ENCODE assay signal across 8 cellular contexts in the genomic region with DNA sequence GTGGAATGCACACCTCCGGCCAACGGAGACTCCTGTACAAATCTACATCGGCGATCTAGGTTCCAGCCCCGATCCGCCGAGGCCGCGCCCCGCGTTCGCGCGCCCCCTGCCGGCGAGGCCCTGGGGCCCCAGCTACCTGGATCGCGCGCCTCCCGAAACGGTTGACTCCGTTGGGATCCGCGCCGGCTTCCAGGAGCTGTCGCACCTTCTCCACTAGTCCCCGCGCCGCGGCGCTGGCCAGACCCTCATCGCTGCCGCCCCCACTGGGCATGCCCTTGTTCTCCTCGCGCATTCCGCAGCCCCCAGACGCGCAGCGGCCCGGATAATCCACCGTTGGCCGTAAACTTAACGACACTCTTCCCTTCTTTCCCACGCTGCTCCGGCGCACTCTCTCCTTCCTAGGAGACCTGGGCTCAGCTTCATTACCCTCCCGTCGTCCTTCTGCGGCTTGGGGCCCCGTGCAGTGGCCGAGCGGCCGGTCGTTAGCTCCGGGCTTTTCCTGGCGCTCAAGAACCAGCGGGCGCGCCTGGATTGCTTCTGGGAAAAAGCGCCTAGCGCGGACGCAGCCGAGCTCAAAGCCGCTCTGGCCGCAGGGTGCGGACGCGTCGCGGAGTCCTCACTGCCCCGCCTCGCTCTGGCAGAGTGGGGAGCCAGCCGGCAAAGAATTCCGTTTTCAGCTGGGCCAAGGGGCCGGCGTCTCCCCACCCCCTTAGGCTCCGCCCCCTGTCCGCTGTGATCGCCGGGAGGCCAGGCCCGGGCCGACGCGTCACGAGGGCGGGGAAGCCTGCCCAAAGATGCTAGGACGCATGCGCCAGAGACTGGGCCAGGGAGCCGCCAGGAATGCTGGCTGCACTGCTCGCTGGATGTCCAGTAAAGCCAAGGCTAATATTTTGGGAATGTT.
DNase-seq lines count a peak whose midpoint lies in the region; ATAC-seq and TF ChIP-seq lines count a peak whose summit lies in the region.

A gene with protein sequence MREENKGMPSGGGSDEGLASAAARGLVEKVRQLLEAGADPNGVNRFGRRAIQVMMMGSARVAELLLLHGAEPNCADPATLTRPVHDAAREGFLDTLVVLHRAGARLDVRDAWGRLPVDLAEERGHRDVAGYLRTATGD (minus strand): TSS at position 644 of the 901 bp plus-strand sequence. CDS start 352 bp downstream, at position 292.

- peak; percentile 60 for TF ChIP-seq CTCF in AG10803 (conservative IDR thresholded peaks at IDR 0.05; ENCODE audit: low read length)

- peaks cover 34% of the 10 kb centered on the region for H3K27me3 Mint-ChIP-seq in stimulated activated memory B cell treated with anti-CD40 and anti-IgM and Interleukin-4, amounts not matched to agents 10 μg/mL and 1 μg/mL and 100 μg/mL, for 72 hours

- no peaks in the 10 kb centered on the region for H3K36me3 Mint-ChIP-seq in stimulated activated memory B cell treated with anti-CD40 and anti-IgM and Interleukin-4, amounts not matched to agents 10 μg/mL and 1 μg/mL and 100 μg/mL, for 72 hours

- peak within 1 kb of the TSS; percentile 96 for H3K4me3 Mint-ChIP-seq in stimulated activated memory B cell treated with anti-CD40 and anti-IgM and Interleukin-4, amounts not matched to agents 10 μg/mL and 1 μg/mL and 100 μg/mL, for 72 hours

- H3K4me3 ChIP-seq in AG10803 (ENCODE audit: low read length), result peak within 1 kb of the TSS; percentile 91

- H3K4me1 Mint-ChIP-seq in stimulated activated memory B cell treated with anti-CD40 and anti-IgM and Interleukin-4, amounts not matched to agents 10 μg/mL and 1 μg/mL and 100 μg/mL, for 72 hours, result peaks cover 35% of the 10 kb centered on the region

- ATAC-seq in GM19025 (IDR thresholded peaks at IDR 0.05; ENCODE audit: low read depth, unreplicated experiment) (peak; percentile 90), HG03175 (IDR thresholded peaks at IDR 0.05; ENCODE audit: unreplicated experiment) (peak; percentile 93)
- ATAC-seq in stimulated activated memory B cell treated with anti-CD40 and anti-IgM and Interleukin-4, amounts not matched to agents 10 μg/mL and 1 μg/mL and 100 μg/mL, for 72 hours, result peak; percentile 97

- peak within 1 kb of the TSS; percentile 73 for H3K27ac Mint-ChIP-seq in stimulated activated memory B cell treated with anti-CD40 and anti-IgM and Interleukin-4, amounts not matched to agents 10 μg/mL and 1 μg/mL and 100 μg/mL, for 72 hours

- H3K9me3 Mint-ChIP-seq in stimulated activated memory B cell treated with anti-CD40 and anti-IgM and Interleukin-4, amounts not matched to agents 10 μg/mL and 1 μg/mL and 100 μg/mL, for 72 hours, result no peaks in the 10 kb centered on the region

- DNase-seq in AG10803 (ENCODE audit: low read depth), result peak; percentile 96
- DNase-seq in NCI-H524 (lab: John Stamatoyannopoulos, UW), result peak; percentile 92 to 93
- DNase-seq in activated CD8-positive, alpha-beta memory T cell treated with anti-CD3 and anti-CD28 coated beads, Interleukin-2, amount 50 U/mL, for 4 hours, result peak; percentile 62
- DNase-seq in epidermal melanocyte (ENCODE audit: insufficient read length, low spot score), result peak; percentile 89
- peak; percentile 87 for DNase-seq in midbrain (lab: John Stamatoyannopoulos, UW)

Comparison
In these comparisons a context has a peak if more than half of its experiments do, and no peak if none do; other contexts are left out.
1. Peak in every context shown above with its lines: DNase-seq, ATAC-seq and H3K4me3 ChIP-seq.